9 cellular contexts compared by ENCODE assay signal in genomic region chr9:133615897-133616188, GRCh38. TPM values are rescaled to one million over a fixed set of nuclear protein-coding genes. Genes with fewer than 3 reads are reported as not detected.
"Had no signal": no experiment of that assay in that cellular context is flagged by ENCODE, and none has a peak within 500 bp of the region (broad histone marks: within the 10 kb centered on the region; RNA-seq: fewer than 3 reads in every experiment).

No MANE protein-coding gene starts in this region.

- H3K4me3 Mint-ChIP-seq: IgD-negative memory B cell had no signal

- ATAC-seq: HepG2, K562 had no signal

- H3K27ac Mint-ChIP-seq: IgD-negative memory B cell had no signal

- H3K36me3 Mint-ChIP-seq: IgD-negative memory B cell had no signal

- H3K27ac ChIP-seq: HL-60 had no signal

- DNase-seq: IMR-90, KBM-7, KG1 had no signal

- H3K4me3 ChIP-seq: K562 had no signal

RNA-seq across cellular contexts. Expression of gene FAM163B, which starts 6.7 kb away (rescaled TPM):
- total RNA-seq: HepG2, HT-29, HT1080, IMR-90, K562 had no signal
- polyA plus RNA-seq: HepG2, IgD-negative memory B cell, IMR-90, K562 had no signal

RNA-seq across cellular contexts. Expression of gene DBH, which starts 20.3 kb away (rescaled TPM):
- total RNA-seq: HepG2, HT-29, HT1080, IMR-90, K562 had no signal
- polyA plus RNA-seq: HepG2, IgD-negative memory B cell, IMR-90, K562 had no signal
